ENCODE assay signal across 8 cellular contexts in genomic region chr18:11995445-11996189, GRCh38. TPM values are rescaled to one million over a fixed set of nuclear protein-coding genes. Genes with fewer than 3 reads are reported as not detected.
DNase-seq lines count a peak whose midpoint lies in the region; ATAC-seq and TF ChIP-seq lines count a peak whose summit lies in the region.

No MANE protein-coding gene starts in this region.

- in situ Hi-C loops in gastrocnemius medialis (cut with MboI; ENCODE audit: low sequenced_read_pairs in 4 of 4) = loop anchor here (5.0 to 10.0 kb wide), 5 partner anchors 53 to 141 kb away; partner anchors contain the start of gene CHMP1B (in 1 of the 4)

- intact Hi-C loops in gastrocnemius medialis (cut with DNase I; ENCODE audit: low total_unique reads) = loop anchor here (1.0 to 2.0 kb wide), 2 partner anchors 49 to 57 kb away; no protein-coding TSS in a partner anchor

- no peaks in the 10 kb centered on the region for H4K20me1 ChIP-seq in Loucy (ENCODE audit: insufficient read depth, low read length, poor library complexity, severe bottlenecking)

- peak overlapping the region; percentile 30 for H3K9ac ChIP-seq in Loucy (ENCODE audit: low read depth, low read length, poor library complexity, severe bottlenecking)

- peak; percentile 93 for TF ChIP-seq CTCF in Loucy (conservative IDR thresholded peaks at IDR 0.05; ENCODE audit: low read length)
- TF ChIP-seq CTCF in gastrocnemius medialis (IDR thresholded peaks at IDR 0.05 in 4 of 5, conservative IDR thresholded peaks at IDR 0.05 in 1 of 5) = peak; percentile 64 to 88 (median 76)

- H3K4me2 ChIP-seq in Loucy (ENCODE audit: low read depth, low read length, poor library complexity, severe bottlenecking) = peak overlapping the region; percentile 75

- peak overlapping the region; percentile 57 for H3K4me3 ChIP-seq in Loucy (ENCODE audit: low read length, poor library complexity, severe bottlenecking)
- H3K4me3 ChIP-seq in gastrocnemius medialis = peak overlapping the region in 1 of 4 donors; percentile 21

- H3K79me2 ChIP-seq in Loucy (ENCODE audit: insufficient read depth, low read length) = no peaks in the 10 kb centered on the region

- peaks cover 7% of the 10 kb centered on the region for H3K4me1 ChIP-seq in Loucy (ENCODE audit: insufficient read depth, low read length, poor library complexity, severe bottlenecking)
- H3K4me1 ChIP-seq in gastrocnemius medialis = peaks cover 65 to 78% of the 10 kb centered on the region in 2 donors

- TF ChIP-seq POLR2A in gastrocnemius medialis (IDR thresholded peaks at IDR 0.05) = no peak

- H3K9me3 ChIP-seq in Loucy (ENCODE audit: insufficient read depth, low read depth, low read length) (no peaks in the 10 kb centered on the region), gastrocnemius medialis (no peaks in the 10 kb centered on the region)

- H3K27me3 ChIP-seq in Loucy (ENCODE audit: insufficient read depth, low read length, poor library complexity, severe bottlenecking) = no peaks in the 10 kb centered on the region
- no peaks in the 10 kb centered on the region for H3K27me3 ChIP-seq in gastrocnemius medialis

- peak overlapping the region; percentile 96 for H2AFZ ChIP-seq in Loucy (ENCODE audit: low read length)

- ATAC-seq in GM21786 (IDR thresholded peaks at IDR 0.05; ENCODE audit: unreplicated experiment) (peak; percentile 81), gastrocnemius medialis (peak; percentile 48 to 59), GM18870 (IDR thresholded peaks at IDR 0.05; ENCODE audit: unreplicated experiment) (no peak)

- H3F3A ChIP-seq in Loucy (ENCODE audit: low read depth) = no peaks in the 10 kb centered on the region

- H3K36me3 ChIP-seq in Loucy (ENCODE audit: insufficient read depth, low read length) (no peaks in the 10 kb centered on the region), gastrocnemius medialis (peaks cover 0 to 14% of the 10 kb centered on the region in 2 donors)

- H3K27ac ChIP-seq in gastrocnemius medialis = peak overlapping the region; percentile 83 to 100 (median 98)

- no peaks in the 10 kb centered on the region for H3K9me2 ChIP-seq in Loucy (replicated peaks; ENCODE audit: low read depth, low read length)

- DNase-seq in ELF-1 (ENCODE audit: low read depth, low spot score) (peak; percentile 86), T-helper 1 cell (peak in 4 of 5 donors; percentile 29 to 57 (median 46)), astrocyte of the hippocampus (ENCODE audit: low read depth, low spot score) (peak; percentile 83), hippocampal formation (lab: John Stamatoyannopoulos, UW) (peak; percentile 41 to 45), gastrocnemius medialis (peak; percentile 57 to 59)

RNA-seq across cellular contexts. Expression of gene IMPA2, which starts 14.3 kb away (rescaled TPM):
- 100 to 1,000 TPM; 245 to 391 (median 274) TPM for total RNA-seq in gastrocnemius medialis
